ENCODE assay signal across 25 cellular contexts in genomic region chr4:125125256-125125655, GRCh38.
DNase-seq lines count a peak whose midpoint lies in the region; ATAC-seq, FAIRE-seq and TF ChIP-seq lines count a peak whose summit lies in the region.
"Had no signal": no experiment of that assay in that cellular context is flagged by ENCODE, and none has a peak within 500 bp of the region (broad histone marks: within the 10 kb centered on the region; RNA-seq: fewer than 3 reads in every experiment).

No MANE protein-coding gene starts in this region.

- TF ChIP-seq POLR2A in thyroid gland (IDR thresholded peaks at IDR 0.05), result no peak

- H3K36me3 ChIP-seq in astrocyte (ENCODE audit: insufficient read depth, low read length) (no peaks in the 10 kb centered on the region), thyroid gland (no peaks in the 10 kb centered on the region)
- H3K36me3 ChIP-seq: gastrocnemius medialis had no signal

- H3K9ac ChIP-seq in astrocyte (ENCODE audit: low read length), result peak overlapping the region; percentile 12

- intact Hi-C loops in thyroid gland (cut with DNase I), result no loop called here

- WGBS in thyroid gland, 2 donors, result 58 to 66% methylated on average over 3 of the region's 3 CpGs

- H3K4me3 ChIP-seq in astrocyte (ENCODE audit: insufficient read depth, low read depth, low read length) (peak overlapping the region; percentile 13), thyroid gland (replicated peaks in 1 of 3) (no peak overlapping the region)
- H3K4me3 ChIP-seq: gastrocnemius medialis had no signal

- FAIRE-seq in astrocyte (lab: Jason Lieb, UNC), result no peak
- FAIRE-seq: GM12891, H54 had no signal

- ATAC-seq in HG03108 (IDR thresholded peaks at IDR 0.05; ENCODE audit: unreplicated experiment), result no peak
- ATAC-seq: gastrocnemius medialis; natural killer cell; Panc1; stimulated activated naive CD8-positive, alpha-beta T cell treated with anti-CD3 and anti-CD28 coated beads, Interleukin-15, Interleukin-2, amounts not matched to agents 100 U/mL and 50 U/mL, for 24 hours had no signal

- H3K27me3 Mint-ChIP-seq in astrocyte (ENCODE audit: low read depth, unreplicated experiment), result no peaks in the 10 kb centered on the region
- H3K27me3 Mint-ChIP-seq in endothelial cell (ENCODE audit: unreplicated experiment), result peaks cover 9% of the 10 kb centered on the region
- peaks cover 0 to 4% (median 2%) of the 10 kb centered on the region in 3 donors for H3K27me3 Mint-ChIP-seq in immature natural killer cell (ENCODE audit: low read depth in 3 of 3)
- H3K27me3 Mint-ChIP-seq: progenitor cell of endocrine pancreas had no signal

- H3K4me2 ChIP-seq in astrocyte (ENCODE audit: low read length), result peak overlapping the region; percentile 60

- H3K79me2 ChIP-seq in astrocyte (ENCODE audit: insufficient read depth, low read length), result no peaks in the 10 kb centered on the region

- H3K9me3 ChIP-seq in astrocyte (ENCODE audit: insufficient read depth, low read depth, low read length), result no peaks in the 10 kb centered on the region
- H3K9me3 ChIP-seq in thyroid gland, result no peaks in the 10 kb centered on the region
- H3K9me3 ChIP-seq: gastrocnemius medialis had no signal

- H3K9me3 Mint-ChIP-seq in astrocyte (ENCODE audit: unreplicated experiment) (no peaks in the 10 kb centered on the region), endothelial cell (ENCODE audit: unreplicated experiment) (no peaks in the 10 kb centered on the region), immature natural killer cell (peaks cover 2 to 10% (median 6%) of the 10 kb centered on the region in 6 donors)

- H3K4me1 Mint-ChIP-seq in astrocyte (ENCODE audit: low read depth, unreplicated experiment), result peaks cover 6% of the 10 kb centered on the region
- peaks cover 12% of the 10 kb centered on the region for H3K4me1 Mint-ChIP-seq in endothelial cell (ENCODE audit: unreplicated experiment)
- H3K4me1 Mint-ChIP-seq in immature natural killer cell, result no peaks in the 10 kb centered on the region
- H3K4me1 Mint-ChIP-seq: natural killer cell had no signal

- H3K36me3 Mint-ChIP-seq in astrocyte (ENCODE audit: low read depth, unreplicated experiment) (no peaks in the 10 kb centered on the region), endothelial cell (ENCODE audit: low read depth, unreplicated experiment) (no peaks in the 10 kb centered on the region), immature natural killer cell (no peaks in the 10 kb centered on the region)
- H3K36me3 Mint-ChIP-seq: natural killer cell had no signal

- peak overlapping the region; percentile 70 for H2AFZ ChIP-seq in astrocyte (ENCODE audit: low read depth, low read length)

- DNase-seq in astrocyte (ENCODE audit: low read depth) (no peak), endothelial cell (ENCODE audit: low spot score) (no peak), myocyte (ENCODE audit: low read depth) (peak; percentile 33), thyroid gland (no peak), immature natural killer cell (no peak)
- no peak for DNase-seq in activated naive CD4-positive, alpha-beta T cell (lab: John Stamatoyannopoulos, UW)
- DNase-seq: activated CD4-positive, alpha-beta T cell treated with anti-CD3 and anti-CD28 coated beads, Interleukin-2, amount 50 U/mL, for 48 hours; activated gamma-delta T cell treated with Interleukin-2 at 50 U/mL for 16 hours; activated T-cell treated with anti-CD3 and anti-CD28 coated beads for 4 hours; amniotic stem cell; gastrocnemius medialis; mesenchymal stem cell; natural killer cell; NCI-H1105; NCI-H2029 treated with DMSO at 0.1 percent for 48 hours; NCI-H446 treated with DMSO at 0.1 percent for 48 hours; NK-92 treated with Interleukin-12 subunit alpha and Interleukin-12 subunit beta, amount 100 ng/mL, for 24 hours; stimulated activated naive CD8-positive, alpha-beta T cell treated with anti-CD3 and anti-CD28 coated beads, Interleukin-15, Interleukin-2, amounts not matched to agents 100 U/mL and 50 U/mL, for 24 hours; T-helper 2 cell; trophoblast cell had no signal

- H3K27ac Mint-ChIP-seq in astrocyte (ENCODE audit: unreplicated experiment), result no peak overlapping the region
- peak overlapping the region; percentile 16 for H3K27ac Mint-ChIP-seq in endothelial cell (ENCODE audit: unreplicated experiment)
- H3K27ac Mint-ChIP-seq in immature natural killer cell, result no peak overlapping the region
- H3K27ac Mint-ChIP-seq: natural killer cell, progenitor cell of endocrine pancreas had no signal

- H3K27me3 ChIP-seq in astrocyte (ENCODE audit: insufficient read depth, low read length) (no peaks in the 10 kb centered on the region), thyroid gland (no peaks in the 10 kb centered on the region)
- H3K27me3 ChIP-seq: gastrocnemius medialis had no signal

- TF ChIP-seq CTCF in astrocyte (IDR thresholded peaks at IDR 0.05; ENCODE audit: insufficient read depth, low read depth, low read length) (no peak), endothelial cell (IDR thresholded peaks at IDR 0.05; ENCODE audit: unreplicated experiment) (no peak), thyroid gland (IDR thresholded peaks at IDR 0.05) (no peak)

- H3K4me3 Mint-ChIP-seq in astrocyte (ENCODE audit: unreplicated experiment) (no peak overlapping the region), endothelial cell (ENCODE audit: unreplicated experiment) (no peak overlapping the region), immature natural killer cell (no peak overlapping the region)
- H3K4me3 Mint-ChIP-seq: natural killer cell had no signal

- H3K27ac ChIP-seq in astrocyte (ENCODE audit: low read depth, low read length) (no peak overlapping the region), thyroid gland (no peak overlapping the region)
- H3K27ac ChIP-seq: gastrocnemius medialis had no signal

- no peaks in the 10 kb centered on the region for H4K20me1 ChIP-seq in astrocyte (ENCODE audit: insufficient read depth, low read length)

- peaks cover 4% of the 10 kb centered on the region for H3K4me1 ChIP-seq in astrocyte (ENCODE audit: insufficient read depth, low read length)
- H3K4me1 ChIP-seq in thyroid gland, result no peaks in the 10 kb centered on the region
- H3K4me1 ChIP-seq: gastrocnemius medialis had no signal
